11 cellular contexts compared by ENCODE assay signal in the genomic region with DNA sequence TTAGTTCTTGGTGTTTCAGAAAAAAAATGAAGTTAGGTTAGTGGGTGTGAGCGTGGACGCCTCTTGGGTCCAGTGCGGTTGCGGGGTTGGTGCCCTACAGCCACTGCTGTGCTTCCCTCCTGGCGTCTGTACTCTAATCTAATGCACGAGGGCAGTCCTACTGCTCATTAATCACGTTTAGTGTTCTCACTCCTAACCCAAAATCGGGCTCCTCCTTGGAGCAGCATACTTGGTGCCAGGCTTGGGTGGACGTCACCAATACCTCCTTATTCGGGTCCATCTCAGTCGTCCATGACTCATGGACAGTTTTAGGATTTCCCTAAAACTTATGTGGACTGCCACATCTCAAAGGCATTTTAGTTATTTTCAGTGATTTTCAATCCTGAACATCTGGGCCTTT. TPM values are rescaled to one million over a fixed set of nuclear protein-coding genes. Genes with fewer than 3 reads are reported as not detected.
DNase-seq lines count a peak whose midpoint lies in the region; ATAC-seq, FAIRE-seq and TF ChIP-seq lines count a peak whose summit lies in the region.
"Had no signal": no experiment of that assay in that cellular context is flagged by ENCODE, and none has a peak within 500 bp of the region (broad histone marks: within the 10 kb centered on the region; RNA-seq: fewer than 3 reads in every experiment).

No MANE protein-coding gene starts in this region.

- 98% methylated on average over 11 of the region's 11 CpGs for WGBS in mammary epithelial cell (ENCODE audit: low coverage, missing lambda C conversion rate)

- CTCF ChIA-PET in mammary epithelial cell (lab: Charles Lee; ENCODE audit: low non-redundant PET): no interaction called here
- CTCF ChIA-PET in activated CD4-positive, alpha-beta memory T cell treated with anti-CD3 and anti-CD28 coated beads, Interleukin-2, amount 10 ng/mL, durations not matched to agents 7 days and 5 days (lab: Charles Lee): no interaction called here
- CTCF ChIA-PET in activated CD8-positive, alpha-beta T cell treated with anti-CD3 and anti-CD28 coated beads for 36 hours (lab: Charles Lee): no interaction called here

- H3K36me3 Mint-ChIP-seq in memory B cell: peaks cover 2% of the 10 kb centered on the region
- H3K36me3 Mint-ChIP-seq in activated CD4-positive, alpha-beta memory T cell treated with anti-CD3 and anti-CD28 coated beads, Interleukin-2, amount 10 ng/mL, durations not matched to agents 7 days and 5 days (ENCODE audit: low read depth): no peaks in the 10 kb centered on the region
- H3K36me3 Mint-ChIP-seq in activated CD8-positive, alpha-beta T cell treated with anti-CD3 and anti-CD28 coated beads for 36 hours (ENCODE audit: low read depth): no peaks in the 10 kb centered on the region

- no peaks in the 10 kb centered on the region for H3K27me3 ChIP-seq in mammary epithelial cell (ENCODE audit: insufficient read depth, low read length)
- H3K27me3 ChIP-seq in tibial artery: no peaks in the 10 kb centered on the region

- H3K9ac ChIP-seq in mammary epithelial cell (ENCODE audit: insufficient read depth, low read length): no peak overlapping the region

- H3K79me2 ChIP-seq in mammary epithelial cell (ENCODE audit: insufficient read depth, low read length): peaks cover 100% of the 10 kb centered on the region

- H3K27ac Mint-ChIP-seq in memory B cell: peak overlapping the region; percentile 54
- no peak overlapping the region for H3K27ac Mint-ChIP-seq in activated CD4-positive, alpha-beta memory T cell treated with anti-CD3 and anti-CD28 coated beads, Interleukin-2, amount 10 ng/mL, durations not matched to agents 7 days and 5 days
- H3K27ac Mint-ChIP-seq in activated CD8-positive, alpha-beta T cell treated with anti-CD3 and anti-CD28 coated beads for 36 hours: no peak overlapping the region
- H3K27ac Mint-ChIP-seq: T-helper 1 cell treated with Interleukin-12 subunit alpha and Interleukin-12 subunit beta and Interleukin-4 antibody, amounts not matched to agents 30 μg/mL and 1 μg/mL, for 36 hours had no signal

- dilution Hi-C loops in mammary epithelial cell (cut with HindIII; ENCODE audit: low sequenced_read_pairs): no loop called here

- H3K27ac ChIP-seq in mammary epithelial cell (ENCODE audit: insufficient read depth, low read depth, low read length) (peak overlapping the region; percentile 97), tibial artery (peak overlapping the region; percentile 89 to 90)

- intact Hi-C loops in mammary epithelial cell (cut with micrococcal nuclease): no loop called here
- intact Hi-C loops in tibial artery (cut with DNase I; ENCODE audit: low total_unique reads): no loop called here
- intact Hi-C loops in activated CD8-positive, alpha-beta T cell treated with anti-CD3 and anti-CD28 coated beads for 36 hours (cut with micrococcal nuclease): no loop called here

- H2AFZ ChIP-seq in mammary epithelial cell (ENCODE audit: low read depth, low read length): no peak overlapping the region

- peaks cover 90% of the 10 kb centered on the region for H3K4me1 ChIP-seq in mammary epithelial cell (ENCODE audit: insufficient read depth, low read length)
- peaks cover 3 to 100% (median 64%) of the 10 kb centered on the region in 4 donors for H3K4me1 ChIP-seq in tibial artery

- no peaks in the 10 kb centered on the region for H3K27me3 Mint-ChIP-seq in memory B cell
- H3K27me3 Mint-ChIP-seq in activated CD4-positive, alpha-beta memory T cell treated with anti-CD3 and anti-CD28 coated beads, Interleukin-2, amount 10 ng/mL, durations not matched to agents 7 days and 5 days: peaks cover 2% of the 10 kb centered on the region
- H3K27me3 Mint-ChIP-seq in activated CD8-positive, alpha-beta T cell treated with anti-CD3 and anti-CD28 coated beads for 36 hours: no peaks in the 10 kb centered on the region

- TF ChIP-seq CTCF in mammary epithelial cell (conservative IDR thresholded peaks at IDR 0.05 in 1 of 2, IDR thresholded peaks at IDR 0.05 in 1 of 2; ENCODE audit: extremely low read depth in 1 of 2, insufficient read depth in 1 of 2, low read depth in 1 of 2, low read length in 2 of 2): no peak
- no peak for TF ChIP-seq CTCF in tibial artery (IDR thresholded peaks at IDR 0.05)
- no peak for TF ChIP-seq CTCF in activated CD8-positive, alpha-beta T cell treated with anti-CD3 and anti-CD28 coated beads for 36 hours (IDR thresholded peaks at IDR 0.05)

- in situ Hi-C loops in mammary epithelial cell (cut with MboI; ENCODE audit: low sequenced_read_pairs in 2 of 2): no loop called here

- H4K20me1 ChIP-seq in mammary epithelial cell (ENCODE audit: insufficient read depth, low read length): no peaks in the 10 kb centered on the region

- ATAC-seq in memory B cell (ENCODE audit: low read depth): no peak
- ATAC-seq in activated CD8-positive, alpha-beta T cell treated with anti-CD3 and anti-CD28 coated beads for 36 hours: no peak

- H3K4me2 ChIP-seq in mammary epithelial cell (ENCODE audit: insufficient read depth, low read depth, low read length): peak overlapping the region; percentile 77

- DNase-seq in HTR-8/SVneo (ENCODE audit: insufficient read length, low spot score) (no peak), mammary epithelial cell (no peak), memory B cell (ENCODE audit: low spot score in 2 of 2) (no peak), tibial artery (peak in 1 of 2 donors; percentile 80), inferior parietal cortex (ENCODE audit: extremely low spot score) (no peak), DMS53 (lab: John Stamatoyannopoulos, UW) (no peak)
- DNase-seq in activated CD4-positive, alpha-beta memory T cell treated with anti-CD3 and anti-CD28 coated beads, Interleukin-2, amount 10 ng/mL, durations not matched to agents 7 days and 5 days: no peak
- DNase-seq in activated CD8-positive, alpha-beta T cell treated with anti-CD3 and anti-CD28 coated beads for 36 hours: no peak
- DNase-seq: stimulated activated CD4-positive, alpha-beta T cell treated with anti-CD3 and anti-CD28 coated beads, Interleukin-4, amount 100 ng/mL, for 24 hours had no signal

- no peak overlapping the region for H3K4me3 Mint-ChIP-seq in memory B cell
- H3K4me3 Mint-ChIP-seq in activated CD4-positive, alpha-beta memory T cell treated with anti-CD3 and anti-CD28 coated beads, Interleukin-2, amount 10 ng/mL, durations not matched to agents 7 days and 5 days: no peak overlapping the region
- no peak overlapping the region for H3K4me3 Mint-ChIP-seq in activated CD8-positive, alpha-beta T cell treated with anti-CD3 and anti-CD28 coated beads for 36 hours
- H3K4me3 Mint-ChIP-seq: neural crest cell; T-helper 1 cell treated with Interleukin-12 subunit alpha and Interleukin-12 subunit beta and Interleukin-4 antibody, amounts not matched to agents 30 μg/mL and 1 μg/mL, for 36 hours had no signal

- peaks cover 44% of the 10 kb centered on the region for H3K4me1 Mint-ChIP-seq in memory B cell
- H3K4me1 Mint-ChIP-seq in activated CD4-positive, alpha-beta memory T cell treated with anti-CD3 and anti-CD28 coated beads, Interleukin-2, amount 10 ng/mL, durations not matched to agents 7 days and 5 days: no peaks in the 10 kb centered on the region
- no peaks in the 10 kb centered on the region for H3K4me1 Mint-ChIP-seq in activated CD8-positive, alpha-beta T cell treated with anti-CD3 and anti-CD28 coated beads for 36 hours (ENCODE audit: low read depth)

- POLR2A ChIA-PET in activated CD4-positive, alpha-beta memory T cell treated with anti-CD3 and anti-CD28 coated beads, Interleukin-2, amount 10 ng/mL, durations not matched to agents 7 days and 5 days (lab: Charles Lee): no interaction called here
- POLR2A ChIA-PET in activated CD8-positive, alpha-beta T cell treated with anti-CD3 and anti-CD28 coated beads for 36 hours (lab: Charles Lee): no interaction called here

- BruUV-seq in mammary epithelial cell (replicated peaks; lab: Mats Ljungman, UMichigan): no TSS peak

- H3K36me3 ChIP-seq in mammary epithelial cell (ENCODE audit: insufficient read depth, low read length) (no peaks in the 10 kb centered on the region), tibial artery (no peaks in the 10 kb centered on the region)

- H3K4me3 ChIP-seq in mammary epithelial cell (replicated peaks in 1 of 3; ENCODE audit: insufficient read depth in 1 of 3, low read depth in 2 of 3, low read length in 3 of 3) (no peak overlapping the region), tibial artery (peak overlapping the region in 1 of 2 donors; percentile 26)

- no peaks in the 10 kb centered on the region for H3K9me3 ChIP-seq in mammary epithelial cell (replicated peaks; ENCODE audit: insufficient read depth, low read length)
- H3K9me3 ChIP-seq in tibial artery: no peaks in the 10 kb centered on the region

- peak; percentile 76 for FAIRE-seq in HTR-8/SVneo (lab: Jason Lieb, UNC)

- H3K9me3 Mint-ChIP-seq in memory B cell: no peaks in the 10 kb centered on the region
- H3K9me3 Mint-ChIP-seq in activated CD4-positive, alpha-beta memory T cell treated with anti-CD3 and anti-CD28 coated beads, Interleukin-2, amount 10 ng/mL, durations not matched to agents 7 days and 5 days: no peaks in the 10 kb centered on the region
- H3K9me3 Mint-ChIP-seq in activated CD8-positive, alpha-beta T cell treated with anti-CD3 and anti-CD28 coated beads for 36 hours: no peaks in the 10 kb centered on the region
- H3K9me3 Mint-ChIP-seq: neural crest cell; T-helper 1 cell treated with Interleukin-12 subunit alpha and Interleukin-12 subunit beta and Interleukin-4 antibody, amounts not matched to agents 30 μg/mL and 1 μg/mL, for 36 hours had no signal

RNA-seq across cellular contexts. Expression of gene TRIO, which starts 41.6 kb away (rescaled TPM):
- 100 to 1,000 TPM; 160 to 219 TPM for total RNA-seq in mammary epithelial cell
- polyA plus RNA-seq in mammary epithelial cell: 52.8 TPM
- polyA minus RNA-seq in mammary epithelial cell: 319 TPM
- 1 to 10 TPM; 8.1 to 8.3 TPM for total RNA-seq in activated CD4-positive, alpha-beta memory T cell treated with anti-CD3 and anti-CD28 coated beads, Interleukin-2, amount 10 ng/mL, durations not matched to agents 7 days and 5 days
- 10 to 100 TPM; 11.4 to 11.5 TPM for total RNA-seq in activated CD8-positive, alpha-beta T cell treated with anti-CD3 and anti-CD28 coated beads for 36 hours

Comparison
In these comparisons a context has a peak if more than half of its experiments do, and no peak if none do; other contexts are left out.
1. RNA of gene TRIO, which starts 41.6 kb away (total RNA-seq): 160 to 219 TPM in mammary epithelial cell; 11.4 to 11.5 TPM in activated CD8-positive, alpha-beta T cell treated with anti-CD3 and anti-CD28 coated beads for 36 hours and 8.1 to 8.3 TPM in activated CD4-positive, alpha-beta memory T cell treated with anti-CD3 and anti-CD28 coated beads, Interleukin-2, amount 10 ng/mL, durations not matched to agents 7 days and 5 days; every median in the first group is over 10 times any median in the second.